In the genomic region with DNA sequence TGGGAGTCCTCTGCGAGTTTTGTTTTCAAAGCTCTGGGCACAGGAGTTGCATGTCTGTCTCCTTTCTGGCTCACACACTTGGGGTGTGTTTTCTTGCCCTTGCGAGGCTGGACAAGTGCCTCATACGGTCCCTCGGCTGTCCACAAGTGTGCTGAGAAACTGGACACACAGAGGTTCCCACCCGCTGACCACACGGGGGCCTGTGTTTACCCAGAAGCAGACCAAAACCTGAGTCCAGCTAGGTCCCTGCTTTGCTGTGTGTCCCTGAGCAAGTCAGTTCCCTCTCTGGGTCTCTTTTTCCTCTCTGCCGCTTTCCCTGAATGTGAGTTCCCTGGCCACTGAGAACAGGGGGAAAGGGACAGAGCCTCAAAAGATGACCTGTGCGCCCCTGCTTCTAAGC, we compare ENCODE assay signal across 10 cellular contexts. TPM values are rescaled to one million over a fixed set of nuclear protein-coding genes. Genes with fewer than 3 reads are reported as not detected.
DNase-seq lines count a peak whose midpoint lies in the region; ATAC-seq, FAIRE-seq and TF ChIP-seq lines count a peak whose summit lies in the region.
"Had no signal": no experiment of that assay in that cellular context is flagged by ENCODE, and none has a peak within 500 bp of the region (broad histone marks: within the 10 kb centered on the region; RNA-seq: fewer than 3 reads in every experiment).

No MANE protein-coding gene starts in this region.

- H3K4me3 ChIP-seq in AG10803 (ENCODE audit: low read length) (peak overlapping the region; percentile 62), coronary artery (peak overlapping the region; percentile 76)
- peak overlapping the region; percentile 99 for H3K4me3 ChIP-seq in naive thymus-derived CD4-positive, alpha-beta T cell (ENCODE audit: low read length)
- H3K4me3 ChIP-seq: PC-9 had no signal

- H3K4me1 Mint-ChIP-seq in IgD-negative memory B cell: peaks cover 38 to 47% (median 43%) of the 10 kb centered on the region in 3 donors
- peaks cover 26 to 57% (median 35%) of the 10 kb centered on the region in 7 donors for H3K4me1 Mint-ChIP-seq in naive thymus-derived CD4-positive, alpha-beta T cell

- DNase-seq in AG10803 (ENCODE audit: low read depth) (peak; percentile 6), coronary artery (ENCODE audit: low spot score) (no peak), H54 (ENCODE audit: insufficient read length, low spot score) (no peak), glomerular visceral epithelial cell (ENCODE audit: extremely low spot score) (no peak), NCI-H526 (lab: John Stamatoyannopoulos, UW) (no peak), NOMO-1 treated with dmso at 0.1 percent for 144 hours (lab: John Stamatoyannopoulos, UW; ENCODE audit: unreplicated experiment) (no peak)
- DNase-seq in naive thymus-derived CD4-positive, alpha-beta T cell: no peak

- peak overlapping the region; percentile 71 to 93 for H3K27ac ChIP-seq in coronary artery
- H3K27ac ChIP-seq in naive thymus-derived CD4-positive, alpha-beta T cell (ENCODE audit: low read depth, low read length): peak overlapping the region; percentile 89
- H3K27ac ChIP-seq: PC-9 had no signal

- no peaks in the 10 kb centered on the region for H3K9me3 ChIP-seq in naive thymus-derived CD4-positive, alpha-beta T cell (ENCODE audit: control insufficient read depth in 2 of 3, low read length in 3 of 3)

- FAIRE-seq in H54 (lab: Jason Lieb, UNC): no peak
- FAIRE-seq: D721Med had no signal

- CTCF ChIA-PET in naive thymus-derived CD4-positive, alpha-beta T cell (lab: Charles Lee): interaction anchor here (1.0 to 4.9 kb wide), 5 partner anchors 14 to 77 kb away, joined by 3 to 61 read pairs (median 10); a partner anchor contains a TSS

- H3K27me3 ChIP-seq in naive thymus-derived CD4-positive, alpha-beta T cell (ENCODE audit: control insufficient read depth in 2 of 2, insufficient read depth in 2 of 2, low read length in 2 of 2): no peaks in the 10 kb centered on the region

- peaks cover 29 to 36% of the 10 kb centered on the region in 2 donors for H3K4me1 ChIP-seq in naive thymus-derived CD4-positive, alpha-beta T cell (ENCODE audit: control insufficient read depth in 2 of 2, insufficient read depth in 2 of 2, low read length in 2 of 2)

- peaks cover 9% of the 10 kb centered on the region for H3K36me3 Mint-ChIP-seq in IgD-negative memory B cell
- peaks cover 4 to 59% (median 15%) of the 10 kb centered on the region in 5 donors for H3K36me3 Mint-ChIP-seq in naive thymus-derived CD4-positive, alpha-beta T cell

- ATAC-seq in naive thymus-derived CD4-positive, alpha-beta T cell: no peak

- POLR2A ChIA-PET in naive thymus-derived CD4-positive, alpha-beta T cell (lab: Charles Lee): interaction anchor here (0.7 to 4.9 kb wide), 16 partner anchors 9 to 357 kb away, joined by 3 to 43 read pairs (median 6); a partner anchor contains a TSS

- no peak for TF ChIP-seq POLR2A in H54 (IDR thresholded peaks at IDR 0.05; ENCODE audit: low read depth, low read length)

- intact Hi-C loops in naive thymus-derived CD4-positive, alpha-beta T cell (cut with micrococcal nuclease): loop anchor here (1.0 to 2.0 kb wide), 10 partner anchors 11 to 381 kb away; a partner anchor contains a TSS

- H3K9me3 Mint-ChIP-seq in IgD-negative memory B cell: peaks cover 0 to 2% (median 0%) of the 10 kb centered on the region in 3 donors
- H3K9me3 Mint-ChIP-seq in naive thymus-derived CD4-positive, alpha-beta T cell: peaks cover 0 to 14% (median 5%) of the 10 kb centered on the region in 11 donors

- TF ChIP-seq CTCF in AG10803 (conservative IDR thresholded peaks at IDR 0.05; ENCODE audit: low read length): no peak
- TF ChIP-seq CTCF in coronary artery (IDR thresholded peaks at IDR 0.05): no peak

- H3K4me3 Mint-ChIP-seq in IgD-negative memory B cell: peak overlapping the region; percentile 97 to 100 (median 99)
- peak overlapping the region; percentile 87 to 100 (median 96) for H3K4me3 Mint-ChIP-seq in naive thymus-derived CD4-positive, alpha-beta T cell

- peak overlapping the region; percentile 95 to 98 (median 98) for H3K27ac Mint-ChIP-seq in IgD-negative memory B cell
- peak overlapping the region; percentile 97 to 100 (median 99) for H3K27ac Mint-ChIP-seq in naive thymus-derived CD4-positive, alpha-beta T cell

- H3K27me3 Mint-ChIP-seq in IgD-negative memory B cell: no peaks in the 10 kb centered on the region
- no peaks in the 10 kb centered on the region for H3K27me3 Mint-ChIP-seq in naive thymus-derived CD4-positive, alpha-beta T cell

- peaks cover 0 to 4% (median 0%) of the 10 kb centered on the region in 3 experiments for H3K36me3 ChIP-seq in naive thymus-derived CD4-positive, alpha-beta T cell (ENCODE audit: control insufficient read depth in 2 of 3, insufficient read depth in 3 of 3, low read length in 3 of 3)

RNA-seq across cellular contexts. Expression of a gene that starts 0.7 kb away (rescaled TPM):
- 44.7 TPM for polyA plus RNA-seq in IgD-negative memory B cell
- 100 to 1,000 TPM in 1 of 5 experiments, 10 to 100 TPM in 4; 29.9 to 238 (median 66.0) TPM for total RNA-seq in naive thymus-derived CD4-positive, alpha-beta T cell
- 10 to 100 TPM; 30.5 to 63.6 TPM for polyA plus RNA-seq in naive thymus-derived CD4-positive, alpha-beta T cell

RNA-seq across cellular contexts. Expression of a gene that starts 39.4 kb away (rescaled TPM):
- 12.9 TPM for polyA plus RNA-seq in IgD-negative memory B cell
- total RNA-seq in naive thymus-derived CD4-positive, alpha-beta T cell: 100 to 1,000 TPM in 1 of 5 experiments, 10 to 100 TPM in 4; 17.8 to 264 (median 21.6) TPM
- 10 to 100 TPM; 14.8 to 20.7 TPM for polyA plus RNA-seq in naive thymus-derived CD4-positive, alpha-beta T cell
